ENCODE assay signal across 17 cellular contexts in the genomic region with DNA sequence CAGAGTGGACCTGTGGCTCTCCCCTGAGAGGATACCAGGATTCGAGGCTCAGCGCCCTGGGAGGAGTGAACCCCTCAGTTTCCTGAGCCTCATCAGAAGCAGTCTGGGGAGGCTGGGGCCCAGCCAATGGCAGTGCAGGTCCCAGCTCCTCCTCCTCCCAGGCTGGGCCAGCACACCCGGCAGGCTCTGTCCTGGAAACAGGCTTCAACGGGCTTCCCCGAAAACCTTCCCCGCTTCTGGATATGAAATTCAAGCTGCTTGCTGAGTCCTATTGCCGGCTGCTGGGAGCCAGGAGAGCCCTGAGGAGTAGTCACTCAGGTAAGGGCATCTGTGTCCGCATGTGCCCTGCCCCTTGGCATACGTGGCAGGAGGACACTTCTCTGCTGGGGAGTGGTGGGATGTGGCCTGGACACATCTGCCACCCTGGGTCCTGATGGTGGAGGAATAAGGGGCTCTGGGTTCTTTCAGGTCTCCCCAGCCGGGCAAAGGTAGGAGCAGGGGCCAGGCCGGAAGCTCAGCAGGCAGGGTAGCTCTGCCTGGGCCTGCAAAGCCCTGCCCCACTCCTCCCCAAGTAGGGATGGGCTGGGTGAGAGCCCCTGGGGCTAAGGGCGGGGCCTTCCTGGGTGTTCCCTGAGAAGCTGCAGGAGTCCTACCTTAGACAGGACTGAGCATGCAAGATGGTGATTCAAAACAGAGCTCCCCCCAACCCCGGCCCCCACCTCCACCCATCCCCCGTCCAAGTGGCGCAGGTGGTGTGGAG. TPM values are rescaled to one million over a fixed set of nuclear protein-coding genes. Genes with fewer than 3 reads are reported as not detected.
DNase-seq lines count a peak whose midpoint lies in the region; ATAC-seq and TF ChIP-seq lines count a peak whose summit lies in the region.
"Had no signal": no experiment of that assay in that cellular context is flagged by ENCODE, and none has a peak within 500 bp of the region (broad histone marks: within the 10 kb centered on the region; RNA-seq: fewer than 3 reads in every experiment).

Gene GJB5 (plus strand): TSS at position 170 of the 760 bp plus-strand sequence. CDS start 2,284 bp downstream, outside the sequence.

- no peak within 1 kb of the TSS for H3K4me3 Mint-ChIP-seq in H9
- H3K4me3 Mint-ChIP-seq in nephron progenitor cell: no peak within 1 kb of the TSS
- H3K4me3 Mint-ChIP-seq: activated naive CD4-positive, alpha-beta T cell treated with anti-CD3 and anti-CD28 coated beads, Interleukin-2, amount 10 ng/mL, durations not matched to agents 7 days and 5 days; activated T-cell treated with anti-CD3 and anti-CD28 coated beads, Interleukin-2, amount 50 U/mL, for 72 hours; central memory CD8-positive, alpha-beta T cell had no signal

- no peak within 1 kb of the TSS for H2BK15ac ChIP-seq in H9 (ENCODE audit: low read depth, low read length)

- no peak within 1 kb of the TSS for H2BK20ac ChIP-seq in H9 (ENCODE audit: low read depth, low read length, poor library complexity, severe bottlenecking)

- H3K36me3 Mint-ChIP-seq in H9 (ENCODE audit: insufficient read depth in 1 of 3, low read depth in 3 of 3) (no peaks in the 10 kb centered on the region), nephron progenitor cell (ENCODE audit: low read depth) (no peaks in the 10 kb centered on the region)
- H3K36me3 Mint-ChIP-seq: activated naive CD4-positive, alpha-beta T cell treated with anti-CD3 and anti-CD28 coated beads, Interleukin-2, amount 10 ng/mL, durations not matched to agents 7 days and 5 days had no signal

- no peak within 1 kb of the TSS for H3T11ph ChIP-seq in H9 (ENCODE audit: low read length)

- no peak within 1 kb of the TSS for H3K4ac ChIP-seq in H9 (ENCODE audit: low read depth, low read length)

- intact Hi-C loops in posterior vena cava (cut with DNase I): no loop called here

- no CpG with 5 or more reads among the region's 15 CpGs for WGBS in H9 (ENCODE audit: extremely low coverage, insufficient read length, low lambda C conversion rate)

- H2AK5ac ChIP-seq in H9 (ENCODE audit: insufficient read length, low read length): no peak within 1 kb of the TSS

- no peak within 1 kb of the TSS for H2BK5ac ChIP-seq in H9 (ENCODE audit: insufficient read length, low read length)

- H3K79me1 ChIP-seq in H9 (ENCODE audit: insufficient read depth, low read depth, low read length, poor library complexity, severe bottlenecking): no peaks in the 10 kb centered on the region

- H3K27me3 Mint-ChIP-seq in H9 (ENCODE audit: low read depth) (peaks cover 8% of the 10 kb centered on the region), nephron progenitor cell (ENCODE audit: low read depth, poor library complexity) (peaks cover 21% of the 10 kb centered on the region)

- H2BK120ac ChIP-seq in H9 (ENCODE audit: low read depth, low read length, poor library complexity, severe bottlenecking): no peak within 1 kb of the TSS

- H3K56ac ChIP-seq in H9 (ENCODE audit: insufficient read length, low read depth, low read length): no peak within 1 kb of the TSS

- DNase-seq in H9 (peak; percentile 42), NT2/D1 (ENCODE audit: low read depth, low spot score) (no peak), hepatic stellate cell (ENCODE audit: low spot score) (no peak), NCI-H128 (lab: John Stamatoyannopoulos, UW; ENCODE audit: unreplicated experiment) (no peak), posterior vena cava (ENCODE audit: low spot score) (no peak), nephron progenitor cell (no peak)
- DNase-seq: activated CD8-positive, alpha-beta memory T cell treated with anti-CD3 and anti-CD28 coated beads for 24 hours; activated naive CD4-positive, alpha-beta T cell treated with anti-CD3 and anti-CD28 coated beads, Interleukin-2, amount 10 ng/mL, durations not matched to agents 7 days and 5 days; activated T-cell treated with anti-CD3 and anti-CD28 coated beads, Interleukin-2, amount 50 U/mL, for 72 hours; C1 segment of cervical spinal cord; left ventricle myocardium superior; NCI-H1417; Peyer's patch had no signal

- H3K27me3 ChIP-seq in H9 (ENCODE audit: insufficient read depth, low read length): no peaks in the 10 kb centered on the region
- H3K27me3 ChIP-seq in NT2/D1 (ENCODE audit: insufficient read depth, insufficient read length): no peaks in the 10 kb centered on the region
- H3K27me3 ChIP-seq: Peyer's patch had no signal

- H4K91ac ChIP-seq in H9 (ENCODE audit: insufficient read length, low read depth, low read length): no peak within 1 kb of the TSS

- H3K23me2 ChIP-seq in H9 (ENCODE audit: insufficient read length, low read depth, low read length, poor library complexity, severe bottlenecking): no peaks in the 10 kb centered on the region

- no peak within 1 kb of the TSS for H3K23ac ChIP-seq in H9 (ENCODE audit: insufficient read length, low read depth, low read length)

- H4K5ac ChIP-seq in H9 (ENCODE audit: insufficient read length, low read depth, low read length): no peak within 1 kb of the TSS

- H4K8ac ChIP-seq in H9 (replicated peaks; ENCODE audit: insufficient read length, low read depth, low read length): no peak within 1 kb of the TSS

- no peak within 1 kb of the TSS for H3K14ac ChIP-seq in H9 (ENCODE audit: insufficient read depth, low read length)

- no peaks in the 10 kb centered on the region for H3K9me3 Mint-ChIP-seq in H9
- no peaks in the 10 kb centered on the region for H3K9me3 Mint-ChIP-seq in nephron progenitor cell
- H3K9me3 Mint-ChIP-seq: activated naive CD4-positive, alpha-beta T cell treated with anti-CD3 and anti-CD28 coated beads, Interleukin-2, amount 10 ng/mL, durations not matched to agents 7 days and 5 days; activated T-cell treated with anti-CD3 and anti-CD28 coated beads, Interleukin-2, amount 50 U/mL, for 72 hours; central memory CD8-positive, alpha-beta T cell had no signal

- H3K27ac Mint-ChIP-seq in H9: peak within 1 kb of the TSS in 1 of 3 experiments; percentile 34; a peak in 1 of 7 replicates
- no peak within 1 kb of the TSS for H3K27ac Mint-ChIP-seq in nephron progenitor cell
- H3K27ac Mint-ChIP-seq: activated naive CD4-positive, alpha-beta T cell treated with anti-CD3 and anti-CD28 coated beads, Interleukin-2, amount 10 ng/mL, durations not matched to agents 7 days and 5 days; activated T-cell treated with anti-CD3 and anti-CD28 coated beads, Interleukin-2, amount 50 U/mL, for 72 hours had no signal

- peak; percentile 94 for ATAC-seq in esophagus mucosa
- ATAC-seq: activated T-cell treated with anti-CD3 and anti-CD28 coated beads, Interleukin-2, amount 50 U/mL, for 72 hours; left ventricle myocardium superior had no signal

- H3K79me2 ChIP-seq in H9 (ENCODE audit: insufficient read depth, low read length): no peaks in the 10 kb centered on the region

- no peak within 1 kb of the TSS for H3K4me2 ChIP-seq in H9 (ENCODE audit: insufficient read depth, insufficient read length, low read length)

- no peak within 1 kb of the TSS for H3K4me3 ChIP-seq in NT2/D1 (ENCODE audit: insufficient read length, low read depth)
- H3K4me3 ChIP-seq in skin epidermis: peak within 1 kb of the TSS; percentile 0 to 37 (median 27)
- H3K4me3 ChIP-seq: esophagus muscularis mucosa, Peyer's patch had no signal

- TF ChIP-seq CTCF in H9 (conservative IDR thresholded peaks at IDR 0.05): no peak
- no peak for TF ChIP-seq CTCF in nephron progenitor cell (IDR thresholded peaks at IDR 0.05)

- no peaks in the 10 kb centered on the region for H3K9me3 ChIP-seq in H9 (ENCODE audit: control insufficient read depth, low read depth, low read length)
- no peaks in the 10 kb centered on the region for H3K9me3 ChIP-seq in NT2/D1 (ENCODE audit: insufficient read depth, low read length)
- H3K9me3 ChIP-seq: esophagus muscularis mucosa, Peyer's patch had no signal

- H3K27ac ChIP-seq in H9 (ENCODE audit: insufficient read length, low read depth, low read length) (no peak within 1 kb of the TSS), skin epidermis (peak within 1 kb of the TSS; percentile 49 to 93 (median 83))
- H3K27ac ChIP-seq: esophagus muscularis mucosa, Peyer's patch had no signal

- no peak within 1 kb of the TSS for H2BK12ac ChIP-seq in H9 (ENCODE audit: insufficient read length, low read depth, low read length)

- H4K20me1 ChIP-seq in H9 (ENCODE audit: control insufficient read depth, insufficient read depth, insufficient read length): no peaks in the 10 kb centered on the region

- H3K4me1 Mint-ChIP-seq in H9: peaks cover 16% of the 10 kb centered on the region in 2 experiments
- no peaks in the 10 kb centered on the region for H3K4me1 Mint-ChIP-seq in nephron progenitor cell
- H3K4me1 Mint-ChIP-seq: activated naive CD4-positive, alpha-beta T cell treated with anti-CD3 and anti-CD28 coated beads, Interleukin-2, amount 10 ng/mL, durations not matched to agents 7 days and 5 days; central memory CD8-positive, alpha-beta T cell had no signal

- no peaks in the 10 kb centered on the region; the same call in 1 of the 2 replicates for H3K4me1 ChIP-seq in H9 (ENCODE audit: insufficient read depth, low read length)
- peaks cover 25% of the 10 kb centered on the region for H3K4me1 ChIP-seq in NT2/D1 (ENCODE audit: insufficient read depth, insufficient read length)
- H3K4me1 ChIP-seq: esophagus muscularis mucosa, Peyer's patch had no signal

- H3K18ac ChIP-seq in H9 (ENCODE audit: insufficient read length, low read depth, low read length): peak within 1 kb of the TSS; percentile 33

- H3K36me3 ChIP-seq in NT2/D1 (ENCODE audit: insufficient read depth, insufficient read length, low read length): no peaks in the 10 kb centered on the region
- H3K36me3 ChIP-seq: esophagus muscularis mucosa, Peyer's patch had no signal

- H3K9ac ChIP-seq in H9 (ENCODE audit: extremely low read depth, insufficient read length, low read length): no peak within 1 kb of the TSS
- peak within 1 kb of the TSS; percentile 14 for H3K9ac ChIP-seq in NT2/D1 (ENCODE audit: insufficient read length, low read depth)

- H2AFZ ChIP-seq in H9 (ENCODE audit: low read length): no peak within 1 kb of the TSS

RNA-seq across cellular contexts. Expression of gene GJB5, which starts in this region (rescaled TPM):
- total RNA-seq in H9 (2021) (0.22 and 0.26 TPM in 2 replicates), esophagus mucosa (78.8 TPM), posterior vena cava (not detected)
- total RNA-seq: activated T-cell treated with anti-CD3 and anti-CD28 coated beads, Interleukin-2, amount 50 U/mL, for 72 hours; esophagus muscularis mucosa; left ventricle myocardium superior; Peyer's patch had no signal

Comparison
In these comparisons a context has a peak if more than half of its experiments do, and no peak if none do; other contexts are left out.
1. RNA of gene GJB5 (total RNA-seq): 78.8 TPM in esophagus mucosa (single experiment); 0.22 to 0.26 TPM in H9 and not detected in posterior vena cava; every median in the first group is over 10 times any median in the second.
2. Peak in DNase-seq in H9; RNA of the gene not detected or under 1 TPM.